Comparison of ENCODE assay signal across 8 cellular contexts in genomic region chr6:37353761-37354525, GRCh38. TPM values are rescaled to one million over a fixed set of nuclear protein-coding genes. Genes with fewer than 3 reads are reported as not detected.
DNase-seq lines count a peak whose midpoint lies in the region; ATAC-seq and TF ChIP-seq lines count a peak whose summit lies in the region.

Gene RNF8 (plus strand): TSS chr6:37353983. CDS start chr6:37354165, 182 bp downstream.

- H3K27ac Mint-ChIP-seq in GM23338 (peak within 1 kb of the TSS; percentile 86), nephron (peak within 1 kb of the TSS; percentile 52 to 92 (median 82))

- peaks cover 47% of the 10 kb centered on the region for H3K79me2 ChIP-seq in GM23338 (replicated peaks; ENCODE audit: insufficient read depth)

- H3K4me1 ChIP-seq in GM23338 (ENCODE audit: insufficient read depth), result peaks cover 31% of the 10 kb centered on the region

- H3K27me3 ChIP-seq in GM23338 (ENCODE audit: insufficient read depth), result no peaks in the 10 kb centered on the region

- no peaks in the 10 kb centered on the region for H3F3A ChIP-seq in GM23338 (replicated peaks; ENCODE audit: low read depth)

- H4K20me1 ChIP-seq in GM23338 (replicated peaks; ENCODE audit: insufficient read depth), result peaks cover 23% of the 10 kb centered on the region

- peak within 1 kb of the TSS; percentile 94 for H2AFZ ChIP-seq in GM23338

- H3K27me3 Mint-ChIP-seq in GM23338 (ENCODE audit: insufficient read depth, low read depth, poor library complexity), result peaks cover 6% of the 10 kb centered on the region
- no peaks in the 10 kb centered on the region for H3K27me3 Mint-ChIP-seq in nephron (ENCODE audit: low read depth)

- H3K4me3 ChIP-seq in GM23338 (peak within 1 kb of the TSS; percentile 84), LNCaP clone FGC (ENCODE audit: low read depth, low read length) (peak within 1 kb of the TSS; percentile 73), fibroblast of the aortic adventitia (ENCODE audit: low read depth, low read length) (peak within 1 kb of the TSS; percentile 87)

- TF ChIP-seq CTCF in GM23338 (conservative IDR thresholded peaks at IDR 0.05; ENCODE audit: low read depth in 2 of 2) (no peak), LNCaP clone FGC (IDR thresholded peaks at IDR 0.05; ENCODE audit: control insufficient read depth, extremely low read depth, insufficient read depth) (no peak), fibroblast of the aortic adventitia (IDR thresholded peaks at IDR 0.05; ENCODE audit: insufficient read depth, low read length) (no peak), nephron (IDR thresholded peaks at IDR 0.05; ENCODE audit: unreplicated experiment in 3 of 3) (no peak)

- no peaks in the 10 kb centered on the region for H3K36me3 ChIP-seq in GM23338 (ENCODE audit: insufficient read depth)

- DNase-seq in EH (ENCODE audit: low read depth) (peak; percentile 86), GM23338 (ENCODE audit: low spot score) (peak; percentile 96), LNCaP clone FGC (ENCODE audit: low read depth) (peak; percentile 38), SHP77 (lab: John Stamatoyannopoulos, UW) (peak; percentile 82 to 83), fibroblast of the aortic adventitia (ENCODE audit: low read depth) (peak; percentile 82)
- DNase-seq in activated effector memory CD4-positive, alpha-beta T cell treated with Interleukin-2 at 50 U/mL for 16 hours, result peak; percentile 84
- peak; percentile 96 for DNase-seq in stimulated activated naive CD8-positive, alpha-beta T cell treated with anti-CD3 and anti-CD28 coated beads, Interleukin-15, Interleukin-2, amounts not matched to agents 100 U/mL and 50 U/mL, for 24 hours

- no peaks in the 10 kb centered on the region; the same call in 2 of the 3 replicates for H3K9me3 Mint-ChIP-seq in GM23338
- H3K9me3 Mint-ChIP-seq in nephron, result no peaks in the 10 kb centered on the region

- peak within 1 kb of the TSS; percentile 87 for H3K4me3 Mint-ChIP-seq in GM23338
- peak within 1 kb of the TSS; percentile 96 to 98 (median 97) for H3K4me3 Mint-ChIP-seq in nephron

- no peaks in the 10 kb centered on the region for H3K9me2 ChIP-seq in GM23338 (ENCODE audit: insufficient read depth)

- H3K27ac ChIP-seq in GM23338 (ENCODE audit: low read depth), result peak within 1 kb of the TSS; percentile 92

- H3K4me1 Mint-ChIP-seq in GM23338, result peaks cover 35% of the 10 kb centered on the region
- H3K4me1 Mint-ChIP-seq in nephron, result peaks cover 29% of the 10 kb centered on the region

- H3K36me3 Mint-ChIP-seq in GM23338 (ENCODE audit: low read depth) (no peaks in the 10 kb centered on the region; the same call in 1 of the 3 replicates), nephron (ENCODE audit: low read depth) (no peaks in the 10 kb centered on the region)

- H3K4me2 ChIP-seq in GM23338, result peak within 1 kb of the TSS; percentile 85

- ATAC-seq in GM23338, result peak; percentile 92
- ATAC-seq in stimulated activated naive CD8-positive, alpha-beta T cell treated with anti-CD3 and anti-CD28 coated beads, Interleukin-15, Interleukin-2, amounts not matched to agents 100 U/mL and 50 U/mL, for 24 hours, result peak; percentile 96

TF ChIP-seq in GM23338, 12 proteins besides CTCF, POLR2A, EP300 and RAD21 (continues in another document):
- TF ChIP-seq EZH2 (IDR thresholded peaks at IDR 0.05; ENCODE audit: low read depth, unreplicated experiment) (no peak), JUNB (IDR thresholded peaks at IDR 0.05; ENCODE audit: unreplicated experiment) (no peak), ZNF462 (CRISPR knock-in tag; IDR thresholded peaks at IDR 0.05) (no peak), ZNF331 (CRISPR knock-in tag; IDR thresholded peaks at IDR 0.05; ENCODE audit: low read depth) (no peak), STAT1 (IDR thresholded peaks at IDR 0.05; ENCODE audit: unreplicated experiment) (no peak), EZH2phosphoT487 (IDR thresholded peaks at IDR 0.05; ENCODE audit: unreplicated experiment) (no peak), REST (IDR thresholded peaks at IDR 0.05; ENCODE audit: unreplicated experiment) (no peak), CREB1 (CRISPR knock-in tag; IDR thresholded peaks at IDR 0.05; ENCODE audit: low read depth) (peak; percentile 7; the same call in 1 of the 2 replicates), NANOG (IDR thresholded peaks at IDR 0.05; ENCODE audit: borderline replicate concordance) (no peak)

RNA-seq across cellular contexts. Expression of gene RNF8, which starts in this region (rescaled TPM):
- total RNA-seq in GM23338 (2014; rRNA removed; shearing (Covaris generic)), result 35.1 and 41.6 TPM in 2 replicates
- 48.9 and 55.2 TPM in 2 replicates for polyA plus RNA-seq in GM23338 (2016; fragmentation: Nextera tagmentation; extraction: Ambion mirVana)
- 18.8 and 44.2 TPM in 2 replicates for total RNA-seq in fibroblast of the aortic adventitia (ENCODE audit: low replicate concordance)

Comparison
In these comparisons a context has a peak if more than half of its experiments do, and no peak if none do; other contexts are left out.
1. Peak in every context shown above with its lines: DNase-seq, ATAC-seq, H3K4me3 ChIP-seq and H3K27ac ChIP-seq.
2. DNase-seq: peak in every context shown above with its lines; median percentile 96 in GM23338; 96 in stimulated activated naive CD8-positive, alpha-beta T cell treated with anti-CD3 and anti-CD28 coated beads, Interleukin-15, Interleukin-2, amounts not matched to agents 100 U/mL and 50 U/mL, for 24 hours; 86 in EH; 84 in activated effector memory CD4-positive, alpha-beta T cell treated with Interleukin-2 at 50 U/mL for 16 hours; 82 in SHP77; 82 in fibroblast of the aortic adventitia; 38 in LNCaP clone FGC.